In genomic region chr3:38458796-38459498, GRCh38 we compare ENCODE assay signal across 10 cellular contexts. TPM values are rescaled to one million over a fixed set of nuclear protein-coding genes. Genes with fewer than 3 reads are reported as not detected.
DNase-seq lines count a peak whose midpoint lies in the region; ATAC-seq, FAIRE-seq and TF ChIP-seq lines count a peak whose summit lies in the region.
"Had no signal": no experiment of that assay in that cellular context is flagged by ENCODE, and none has a peak within 500 bp of the region (broad histone marks: within the 10 kb centered on the region; RNA-seq: fewer than 3 reads in every experiment).

No MANE protein-coding gene starts in this region.

- H3K27me3 Mint-ChIP-seq in brain: peaks cover 4% of the 10 kb centered on the region

- peak; percentile 44 for ATAC-seq in thoracic aorta (ENCODE audit: insufficient number of reproducible peaks, low FRiP score, low read depth)

- H3K27ac ChIP-seq in kidney (ENCODE audit: low read depth in 2 of 2, low read length in 2 of 2): peak overlapping the region; percentile 79
- peak overlapping the region; percentile 58 to 60 for H3K27ac ChIP-seq in thoracic aorta

- POLR2A ChIA-PET in GM10248 (lab: Yijun Ruan, JAX): no interaction called here

- peak overlapping the region in 3 of 5 experiments; percentile 51 to 93 (median 80) for H3K27ac Mint-ChIP-seq in brain
- H3K27ac Mint-ChIP-seq: T-helper 1 cell treated with Interleukin-12 subunit alpha and Interleukin-12 subunit beta and Interleukin-4 antibody, amounts not matched to agents 30 μg/mL and 1 μg/mL, for 36 hours had no signal

- H3K9me3 Mint-ChIP-seq in brain: peaks cover 5 to 21% (median 17%) of the 10 kb centered on the region in 5 experiments
- H3K9me3 Mint-ChIP-seq: T-helper 1 cell treated with Interleukin-12 subunit alpha and Interleukin-12 subunit beta and Interleukin-4 antibody, amounts not matched to agents 30 μg/mL and 1 μg/mL, for 36 hours had no signal

- CTCF ChIA-PET in GM10248 (lab: Yijun Ruan, JAX): interaction anchor here (1.0 to 2.4 kb wide), 3 partner anchors 10 to 21 kb away, joined by 3 to 8 read pairs (median 4); no protein-coding TSS in a partner anchor

- intact Hi-C loops in kidney (cut with DNase I): no loop called here

- H3K9me3 ChIP-seq in kidney (ENCODE audit: control insufficient read depth in 1 of 2, low read length in 2 of 2): no peaks in the 10 kb centered on the region
- no peaks in the 10 kb centered on the region for H3K9me3 ChIP-seq in thoracic aorta

- H3K36me3 ChIP-seq in kidney (ENCODE audit: control insufficient read depth in 1 of 2, insufficient read depth in 2 of 2, low read length in 2 of 2): no peaks in the 10 kb centered on the region
- H3K36me3 ChIP-seq in thoracic aorta: no peaks in the 10 kb centered on the region

- TF ChIP-seq CTCF in brain (conservative IDR thresholded peaks at IDR 0.05): no peak
- no peak for TF ChIP-seq CTCF in kidney (IDR thresholded peaks at IDR 0.05; ENCODE audit: borderline replicate concordance, extremely low read depth, insufficient read depth)
- TF ChIP-seq CTCF in thoracic aorta (IDR thresholded peaks at IDR 0.05): no peak
- TF ChIP-seq CTCF in GM10248 (IDR thresholded peaks at IDR 0.05; ENCODE audit: control extremely low read depth, extremely low read depth, low read depth, missing control alignments): no peak

- peaks cover 58% of the 10 kb centered on the region for H3K4me1 Mint-ChIP-seq in brain

- H3K4me1 ChIP-seq in kidney (ENCODE audit: control insufficient read depth in 1 of 2, insufficient read depth in 1 of 2, low read depth in 1 of 2, low read length in 2 of 2): peaks cover 38 to 47% of the 10 kb centered on the region in 2 donors
- H3K4me1 ChIP-seq in thoracic aorta (ENCODE audit: control insufficient read depth in 1 of 2, low read depth in 2 of 2): peaks cover 14 to 40% of the 10 kb centered on the region in 2 donors

- peak overlapping the region in 2 of 5 experiments; percentile 32 to 74 for H3K4me3 Mint-ChIP-seq in brain
- H3K4me3 Mint-ChIP-seq: T-helper 1 cell treated with Interleukin-12 subunit alpha and Interleukin-12 subunit beta and Interleukin-4 antibody, amounts not matched to agents 30 μg/mL and 1 μg/mL, for 36 hours had no signal

- DNase-seq in HTR-8/SVneo (ENCODE audit: insufficient read length, low spot score) (peak; percentile 59), kidney (peak; percentile 85), thoracic aorta (ENCODE audit: low spot score) (no peak), GM10248 (ENCODE audit: extremely low spot score) (no peak), cortex of kidney (lab: John Stamatoyannopoulos, UW) (no peak), Kasumi-1 (lab: John Stamatoyannopoulos, UW) (no peak), amniotic stem cell (lab: John Stamatoyannopoulos, UW) (no peak)
- DNase-seq: stimulated activated CD4-positive, alpha-beta T cell treated with anti-CD3 and anti-CD28 coated beads, Interleukin-4, amount 100 ng/mL, for 24 hours had no signal

- H3K4me3 ChIP-seq in kidney (ENCODE audit: low read length in 2 of 2) (peak overlapping the region; percentile 40 to 42), thoracic aorta (peak overlapping the region; percentile 48)

- peaks cover 59% of the 10 kb centered on the region for H3K36me3 Mint-ChIP-seq in brain

- peak overlapping the region; percentile 11 to 52 for H3K9ac ChIP-seq in kidney (ENCODE audit: low read length in 2 of 2)

- H3K27me3 ChIP-seq in thoracic aorta (replicated peaks; ENCODE audit: insufficient read depth): no peaks in the 10 kb centered on the region

- FAIRE-seq in HTR-8/SVneo (lab: Jason Lieb, UNC): no peak
- no peak for FAIRE-seq in kidney (lab: Jason Lieb, UNC)

RNA-seq across cellular contexts. Expression of gene ACVR2B, which starts 5.3 kb away (rescaled TPM):
- polyA plus RNA-seq in brain (ENCODE audit: insufficient read depth, low read depth, low replicate concordance): 1.8 TPM
- total RNA-seq in kidney: 11.2 TPM
- polyA plus RNA-seq in kidney (ENCODE audit: insufficient read depth, low read depth, low replicate concordance): 1.2 TPM
- 1 to 10 TPM; 3.7 to 4.0 TPM for total RNA-seq in thoracic aorta

RNA-seq across cellular contexts. Expression of gene EXOG, which starts 37.2 kb away (rescaled TPM):
- polyA plus RNA-seq in brain (ENCODE audit: insufficient read depth, low read depth, low replicate concordance) (8.3 TPM), kidney (ENCODE audit: insufficient read depth, low read depth, low replicate concordance) (5.5 TPM)
- total RNA-seq in kidney (16.4 TPM), thoracic aorta (10 to 100 TPM; 14.9 to 16.3 TPM)

Comparison
In these comparisons a context has a peak if more than half of its experiments do, and no peak if none do; other contexts are left out.
1. DNase-seq: peak in HTR-8/SVneo (single experiment) and kidney (single experiment); none in thoracic aorta (single experiment), GM10248 (single experiment), cortex of kidney (single experiment), Kasumi-1 (0 of 2) and amniotic stem cell (single experiment).